ENCODE assay signal across 8 cellular contexts in genomic region chr1:32179443-32180185, GRCh38. TPM values are rescaled to one million over a fixed set of nuclear protein-coding genes. Genes with fewer than 3 reads are reported as not detected.
DNase-seq lines count a peak whose midpoint lies in the region; ATAC-seq and TF ChIP-seq lines count a peak whose summit lies in the region.

Gene TXLNA (plus strand): TSS chr1:32179675. CDS start chr1:32180346, 671 bp downstream.

- H3K27ac Mint-ChIP-seq in natural killer cell, result peak within 1 kb of the TSS; percentile 95 to 98

- H3K4me3 ChIP-seq in DND-41 (ENCODE audit: low read depth in 1 of 2, low read length in 2 of 2) (peak within 1 kb of the TSS; percentile 92 to 95), fibroblast of lung (replicated peaks in 1 of 4; ENCODE audit: control extremely low read depth in 1 of 4, insufficient read depth in 1 of 4, low read depth in 3 of 4, low read length in 4 of 4) (peak within 1 kb of the TSS; percentile 42 to 86 (median 70))

- H2AFZ ChIP-seq in DND-41 (ENCODE audit: low read depth, low read length) (peak within 1 kb of the TSS; percentile 77), fibroblast of lung (ENCODE audit: low read length) (peak within 1 kb of the TSS; percentile 92)

- ATAC-seq in DND-41 (ENCODE audit: insufficient read depth, low read depth), result peak; percentile 90
- peak; percentile 81 for ATAC-seq in GM21825 (IDR thresholded peaks at IDR 0.05; ENCODE audit: unreplicated experiment)
- peak; percentile 86 to 93 (median 88) for ATAC-seq in natural killer cell

- H3K4me1 Mint-ChIP-seq in natural killer cell, result peaks cover 35 to 43% of the 10 kb centered on the region in 2 donors

- H3K9ac ChIP-seq in DND-41 (ENCODE audit: low read depth, low read length) (peak within 1 kb of the TSS; percentile 95), fibroblast of lung (ENCODE audit: insufficient read depth, low read length) (peak within 1 kb of the TSS; percentile 68)

- DNase-seq in DND-41 (peak; percentile 93), Kasumi-1 (lab: John Stamatoyannopoulos, UW) (peak; percentile 90), RKO (ENCODE audit: low spot score) (peak; percentile 93), fibroblast of lung (ENCODE audit: low read depth in 2 of 2) (peak; percentile 92), natural killer cell (peak; percentile 87)
- DNase-seq in activated T-helper 1 cell treated with anti-CD3 and anti-CD28 coated beads, Interleukin-2, amount 50 U/mL, for 16 hours (ENCODE audit: low read depth in 1 of 2, low spot score in 1 of 2), result peak; percentile 77 to 86
- peak; percentile 89 for DNase-seq in stimulated activated naive CD4-positive, alpha-beta T cell treated with Interleukin-2 at 50 U/mL for 16 hours (lab: John Stamatoyannopoulos, UW)

- TF ChIP-seq CTCF in DND-41 (IDR thresholded peaks at IDR 0.05; ENCODE audit: borderline replicate concordance, extremely low read depth, low read length, poor library complexity, severe bottlenecking) (no peak), fibroblast of lung (conservative IDR thresholded peaks at IDR 0.05 in 1 of 2, IDR thresholded peaks at IDR 0.05 in 1 of 2; ENCODE audit: low read depth in 1 of 2, low read length in 2 of 2) (no peak), natural killer cell (IDR thresholded peaks at IDR 0.05) (no peak)

- peak within 1 kb of the TSS; percentile 95 for H3K4me3 Mint-ChIP-seq in natural killer cell

- no peaks in the 10 kb centered on the region for H3K9me3 ChIP-seq in DND-41 (ENCODE audit: insufficient read depth, low read length, severe bottlenecking)
- H3K9me3 ChIP-seq in fibroblast of lung (ENCODE audit: control insufficient read depth, insufficient read depth, low read depth, low read length), result no peaks in the 10 kb centered on the region

- H4K20me1 ChIP-seq in DND-41 (ENCODE audit: insufficient read depth, low read length), result peaks cover 23% of the 10 kb centered on the region
- no peaks in the 10 kb centered on the region for H4K20me1 ChIP-seq in fibroblast of lung (ENCODE audit: control insufficient read depth, extremely low read depth, insufficient read depth, low read length)

- intact Hi-C loops in natural killer cell (cut with micrococcal nuclease), result loop anchor here (1.0 to 5.0 kb wide), 3 partner anchors 22 to 72 kb away; partner anchors contain the start of genes EIF3I, KPNA6 and TMEM234

- H3K9me3 Mint-ChIP-seq in natural killer cell, result no peaks in the 10 kb centered on the region

- H3K27me3 ChIP-seq in DND-41 (ENCODE audit: insufficient read depth, low read length, poor library complexity), result no peaks in the 10 kb centered on the region
- no peaks in the 10 kb centered on the region for H3K27me3 ChIP-seq in fibroblast of lung (ENCODE audit: control insufficient read depth, insufficient read depth, low read length)

- H3K27ac ChIP-seq in DND-41 (ENCODE audit: low read length) (peak within 1 kb of the TSS; percentile 94), fibroblast of lung (ENCODE audit: insufficient read depth, low read length) (peak within 1 kb of the TSS; percentile 96)

- H3K4me1 ChIP-seq in DND-41 (ENCODE audit: insufficient read depth, low read length) (peaks cover 49% of the 10 kb centered on the region), fibroblast of lung (ENCODE audit: control insufficient read depth, extremely low read depth, insufficient read depth, low read length) (peaks cover 11% of the 10 kb centered on the region)

- H3K36me3 ChIP-seq in DND-41 (ENCODE audit: insufficient read depth, low read length) (peaks cover 45% of the 10 kb centered on the region), fibroblast of lung (ENCODE audit: control insufficient read depth, insufficient read depth, low read length) (peaks cover 12% of the 10 kb centered on the region)

- H3K36me3 Mint-ChIP-seq in natural killer cell, result no peaks in the 10 kb centered on the region

- H3K4me2 ChIP-seq in DND-41 (ENCODE audit: insufficient read depth, low read length) (peak within 1 kb of the TSS; percentile 98), fibroblast of lung (ENCODE audit: extremely low read depth, insufficient read depth, low read length) (peak within 1 kb of the TSS; percentile 99)

- H3K79me2 ChIP-seq in DND-41 (ENCODE audit: insufficient read depth, low read length) (peaks cover 48% of the 10 kb centered on the region), fibroblast of lung (ENCODE audit: control insufficient read depth, insufficient read depth, low read length) (peaks cover 41% of the 10 kb centered on the region)

- H3K27me3 Mint-ChIP-seq in natural killer cell (ENCODE audit: low read depth in 2 of 2), result no peaks in the 10 kb centered on the region

RNA-seq across cellular contexts. Expression of gene TXLNA, which starts in this region (rescaled TPM):
- 94.0 and 118 TPM in 2 replicates for total RNA-seq in fibroblast of lung
- polyA plus RNA-seq in fibroblast of lung, result 56.5 and 64.0 TPM in 2 replicates
- 51.1 and 53.5 TPM in 2 replicates for polyA plus RNA-seq in fibroblast of lung (2012)
- polyA minus RNA-seq in fibroblast of lung (ENCODE audit: low replicate concordance), result 135 and 143 TPM in 2 replicates
- 10 to 100 TPM; 26.0 to 36.0 (median 33.3) TPM for total RNA-seq in natural killer cell

Comparison
In these comparisons a context has a peak if more than half of its experiments do, and no peak if none do; other contexts are left out.
1. Peak in every context shown above with its lines: DNase-seq, ATAC-seq, H3K4me3 ChIP-seq and H3K27ac ChIP-seq.